ENCODE assay signal across 18 cellular contexts in the genomic region with DNA sequence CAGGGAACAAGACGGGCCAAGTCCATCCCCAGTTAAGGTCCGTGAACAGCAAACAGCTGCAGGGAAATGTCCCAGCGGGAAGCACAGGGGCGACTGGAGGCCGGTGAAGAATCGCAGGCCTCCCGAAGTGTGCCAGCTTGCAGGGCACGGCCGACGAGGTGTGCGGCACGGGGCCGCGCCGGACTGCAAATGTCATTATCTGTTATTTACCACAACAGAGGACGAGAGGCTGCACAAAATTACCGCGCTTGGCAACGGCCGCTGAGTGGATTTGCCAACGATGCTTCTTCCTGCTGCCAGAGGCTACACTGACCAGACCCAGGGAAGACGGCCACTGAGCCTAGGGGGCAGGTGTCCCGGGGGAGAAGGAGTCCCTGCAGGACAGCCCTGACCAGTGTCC. TPM values are rescaled to one million over a fixed set of nuclear protein-coding genes. Genes with fewer than 3 reads are reported as not detected.
DNase-seq lines count a peak whose midpoint lies in the region; ATAC-seq, FAIRE-seq and TF ChIP-seq lines count a peak whose summit lies in the region.
"Had no signal": no experiment of that assay in that cellular context is flagged by ENCODE, and none has a peak within 500 bp of the region (broad histone marks: within the 10 kb centered on the region; RNA-seq: fewer than 3 reads in every experiment).

No MANE protein-coding gene starts in this region.

- no peak overlapping the region for H3K4me3 Mint-ChIP-seq in chondrocyte (ENCODE audit: unreplicated experiment)
- no peak overlapping the region for H3K4me3 Mint-ChIP-seq in T-helper 2 cell treated with Interferon-gamma antibody and Interleukin-4, amounts not matched to agents 5 μg/mL and 100 μg/mL, for 36 hours
- H3K4me3 Mint-ChIP-seq: B cell; CD8-positive, alpha-beta memory T cell; HFFc6 had no signal

- H3K27me3 ChIP-seq in RWPE2 (ENCODE audit: insufficient read depth, poor library complexity, severe bottlenecking) (peaks cover 5% of the 10 kb centered on the region), lower lobe of right lung (ENCODE audit: low read depth) (no peaks in the 10 kb centered on the region), spleen (replicated peaks in 1 of 7) (peaks cover 0 to 4% (median 0%) of the 10 kb centered on the region in 7 donors), small intestine (ENCODE audit: control insufficient read depth in 2 of 2, insufficient read depth in 2 of 2, low read length in 2 of 2) (no peaks in the 10 kb centered on the region), Karpas-422 (ENCODE audit: low read length) (no peaks in the 10 kb centered on the region)

- H3K4me3 ChIP-seq in RWPE2 (ENCODE audit: severe bottlenecking) (no peak overlapping the region), lower lobe of right lung (no peak overlapping the region), spleen (no peak overlapping the region), small intestine (ENCODE audit: low read depth in 1 of 2, low read length in 2 of 2) (no peak overlapping the region), Karpas-422 (ENCODE audit: low read length) (no peak overlapping the region)
- H3K4me3 ChIP-seq: PC-9 had no signal

- no peak overlapping the region for H3K27ac Mint-ChIP-seq in chondrocyte (ENCODE audit: unreplicated experiment)
- no peak overlapping the region for H3K27ac Mint-ChIP-seq in T-helper 2 cell treated with Interferon-gamma antibody and Interleukin-4, amounts not matched to agents 5 μg/mL and 100 μg/mL, for 36 hours
- H3K27ac Mint-ChIP-seq: B cell; CD8-positive, alpha-beta memory T cell; HFFc6 had no signal

- H3K27ac ChIP-seq in RWPE2 (ENCODE audit: poor library complexity, severe bottlenecking) (no peak overlapping the region), lower lobe of right lung (no peak overlapping the region), spleen (no peak overlapping the region), small intestine (ENCODE audit: low read depth in 1 of 2, low read length in 1 of 2) (no peak overlapping the region), Karpas-422 (ENCODE audit: low read length) (no peak overlapping the region)
- H3K27ac ChIP-seq: HL-60, PC-9 had no signal

- no peaks in the 10 kb centered on the region for H4K20me1 ChIP-seq in Karpas-422 (ENCODE audit: insufficient read depth, low read depth, low read length)

- 84 to 87% (median 85%) methylated on average over 16 to 23 of the region's 23 CpGs for WGBS in spleen, 5 donors
- WGBS in small intestine, 3 donors: 79 to 85% (median 84%) methylated on average over 23 of the region's 23 CpGs

- no peaks in the 10 kb centered on the region for H3K4me1 Mint-ChIP-seq in chondrocyte (ENCODE audit: low read depth)
- H3K4me1 Mint-ChIP-seq in T-helper 2 cell treated with Interferon-gamma antibody and Interleukin-4, amounts not matched to agents 5 μg/mL and 100 μg/mL, for 36 hours (ENCODE audit: low read depth): no peaks in the 10 kb centered on the region
- H3K4me1 Mint-ChIP-seq: B cell; CD8-positive, alpha-beta memory T cell had no signal

- DNase-seq in RWPE2 (ENCODE audit: low spot score): peak; percentile 43
- peak; percentile 74 for DNase-seq in chondrocyte (ENCODE audit: low spot score)
- DNase-seq in lower lobe of right lung: peak; percentile 20
- DNase-seq in spleen: peak; percentile 45
- no peak for DNase-seq in small intestine
- no peak for DNase-seq in T-helper 2 cell treated with Interferon-gamma antibody and Interleukin-4, amounts not matched to agents 5 μg/mL and 100 μg/mL, for 36 hours (ENCODE audit: low spot score)
- no peak for DNase-seq in Karpas-422
- DNase-seq: DND-41, HFFc6, KBM-7, NCI-H1092, NCI-H1694, NCI-H2107, NCI-H446, PC-9 had no signal

- intact Hi-C loops in lower lobe of right lung (cut with DNase I) (no loop called here), spleen (cut with DNase I; ENCODE audit: low total_unique reads) (no loop called here)

- H3K9me3 ChIP-seq in RWPE2 (ENCODE audit: severe bottlenecking) (no peaks in the 10 kb centered on the region), lower lobe of right lung (no peaks in the 10 kb centered on the region), spleen (no peaks in the 10 kb centered on the region), small intestine (ENCODE audit: control insufficient read depth, low read depth) (no peaks in the 10 kb centered on the region), Karpas-422 (ENCODE audit: low read length) (no peaks in the 10 kb centered on the region)

- H3K4me2 ChIP-seq in Karpas-422 (ENCODE audit: low read depth, low read length, poor library complexity, severe bottlenecking): no peak overlapping the region
- H3K4me2 ChIP-seq: PC-9 had no signal

- no peak for FAIRE-seq in small intestine (lab: Jason Lieb, UNC)

- no peak for ATAC-seq in RWPE2 (ENCODE audit: low read depth)
- no peak for ATAC-seq in lower lobe of right lung

- H3K36me3 ChIP-seq in RWPE2 (ENCODE audit: low read depth): no peaks in the 10 kb centered on the region
- H3K36me3 ChIP-seq in lower lobe of right lung: no peaks in the 10 kb centered on the region
- H3K36me3 ChIP-seq in spleen: peaks cover 0 to 29% (median 0%) of the 10 kb centered on the region in 6 donors
- H3K36me3 ChIP-seq in small intestine (ENCODE audit: control insufficient read depth in 2 of 2, insufficient read depth in 2 of 2, low read length in 2 of 2): no peaks in the 10 kb centered on the region
- H3K36me3 ChIP-seq in Karpas-422 (ENCODE audit: insufficient read depth, low read length): no peaks in the 10 kb centered on the region

- no peak overlapping the region for H2AFZ ChIP-seq in Karpas-422 (ENCODE audit: low read length)
- H2AFZ ChIP-seq: PC-9 had no signal

- H3K9me3 Mint-ChIP-seq in chondrocyte (ENCODE audit: low read depth): no peaks in the 10 kb centered on the region
- no peaks in the 10 kb centered on the region for H3K9me3 Mint-ChIP-seq in T-helper 2 cell treated with Interferon-gamma antibody and Interleukin-4, amounts not matched to agents 5 μg/mL and 100 μg/mL, for 36 hours
- H3K9me3 Mint-ChIP-seq: CD8-positive, alpha-beta memory T cell; HFFc6 had no signal

- H3K27me3 Mint-ChIP-seq in chondrocyte (ENCODE audit: low read depth): peaks cover 11% of the 10 kb centered on the region
- no peaks in the 10 kb centered on the region for H3K27me3 Mint-ChIP-seq in T-helper 2 cell treated with Interferon-gamma antibody and Interleukin-4, amounts not matched to agents 5 μg/mL and 100 μg/mL, for 36 hours (ENCODE audit: low read depth)
- H3K27me3 Mint-ChIP-seq: B cell; CD8-positive, alpha-beta memory T cell had no signal

- H3K36me3 Mint-ChIP-seq in chondrocyte (ENCODE audit: low read depth): no peaks in the 10 kb centered on the region
- H3K36me3 Mint-ChIP-seq in T-helper 2 cell treated with Interferon-gamma antibody and Interleukin-4, amounts not matched to agents 5 μg/mL and 100 μg/mL, for 36 hours (ENCODE audit: low read depth): no peaks in the 10 kb centered on the region

- no peak for TF ChIP-seq CTCF in RWPE2 (IDR thresholded peaks at IDR 0.05; ENCODE audit: poor library complexity, severe bottlenecking)
- no peak for TF ChIP-seq CTCF in chondrocyte (IDR thresholded peaks at IDR 0.05)
- TF ChIP-seq CTCF in lower lobe of right lung (IDR thresholded peaks at IDR 0.05): no peak
- no peak for TF ChIP-seq CTCF in spleen (IDR thresholded peaks at IDR 0.05 in 8 of 11, conservative IDR thresholded peaks at IDR 0.05 in 3 of 11)

- no peaks in the 10 kb centered on the region for H3K4me1 ChIP-seq in RWPE2 (ENCODE audit: insufficient read depth, poor library complexity, severe bottlenecking)
- H3K4me1 ChIP-seq in lower lobe of right lung: peaks cover 4% of the 10 kb centered on the region
- peaks cover 0 to 26% (median 7%) of the 10 kb centered on the region in 6 donors for H3K4me1 ChIP-seq in spleen
- no peaks in the 10 kb centered on the region for H3K4me1 ChIP-seq in small intestine (ENCODE audit: control insufficient read depth in 2 of 2, insufficient read depth in 1 of 2, low read depth in 1 of 2, low read length in 1 of 2)
- no peaks in the 10 kb centered on the region for H3K4me1 ChIP-seq in Karpas-422 (ENCODE audit: low read length)

- TF ChIP-seq POLR2A in spleen (IDR thresholded peaks at IDR 0.05): no peak

- no peak overlapping the region for H3K9ac ChIP-seq in Karpas-422 (ENCODE audit: low read length)

- no peaks in the 10 kb centered on the region for H3K9me2 ChIP-seq in Karpas-422 (replicated peaks; ENCODE audit: insufficient read depth, low read length)

- H3K79me2 ChIP-seq in Karpas-422 (ENCODE audit: low read length): no peaks in the 10 kb centered on the region

RNA-seq across cellular contexts. Expression of gene RPH3AL, which starts 53.1 kb away (rescaled TPM):
- total RNA-seq in chondrocyte (3.4 to 4.1 TPM (median 4.0 TPM) in 3 replicates), lower lobe of right lung (38.7 TPM), spleen (100 to 1,000 TPM in 1 of 7 donors, 10 to 100 TPM in 6; 44.2 to 182 (median 58.6) TPM)
- polyA plus RNA-seq in spleen (10 to 100 TPM in 1 of 3 donors, 1 to 10 TPM in 2; 4.8 to 27.1 (median 7.4) TPM), small intestine (10 to 100 TPM; 10.5 to 18.8 (median 13.3) TPM)
- 0.29 TPM in 1 of 2 replicates, not detected in the other for total RNA-seq in Karpas-422 (2014; rRNA removed; shearing (Covaris generic); ENCODE audit: low replicate concordance)

Comparison
In these comparisons a context has a peak if more than half of its experiments do, and no peak if none do; other contexts are left out.
1. DNase-seq: peak in RWPE2 (single experiment), chondrocyte (single experiment), lower lobe of right lung (single experiment) and spleen (single experiment); none in small intestine (single experiment), T-helper 2 cell treated with Interferon-gamma antibody and Interleukin-4, amounts not matched to agents 5 μg/mL and 100 μg/mL, for 36 hours (single experiment) and Karpas-422 (single experiment).